1 cellular context compared by ENCODE assay signal in genomic region chr18:24033644-24034412, GRCh38.
TF ChIP-seq lines count a peak whose summit lies in the region.

No MANE protein-coding gene starts in this region.

TF ChIP-seq in GM23338, 12 proteins besides CTCF, POLR2A, EP300 and RAD21 (continued from another document):
- TF ChIP-seq, protein P1, sequence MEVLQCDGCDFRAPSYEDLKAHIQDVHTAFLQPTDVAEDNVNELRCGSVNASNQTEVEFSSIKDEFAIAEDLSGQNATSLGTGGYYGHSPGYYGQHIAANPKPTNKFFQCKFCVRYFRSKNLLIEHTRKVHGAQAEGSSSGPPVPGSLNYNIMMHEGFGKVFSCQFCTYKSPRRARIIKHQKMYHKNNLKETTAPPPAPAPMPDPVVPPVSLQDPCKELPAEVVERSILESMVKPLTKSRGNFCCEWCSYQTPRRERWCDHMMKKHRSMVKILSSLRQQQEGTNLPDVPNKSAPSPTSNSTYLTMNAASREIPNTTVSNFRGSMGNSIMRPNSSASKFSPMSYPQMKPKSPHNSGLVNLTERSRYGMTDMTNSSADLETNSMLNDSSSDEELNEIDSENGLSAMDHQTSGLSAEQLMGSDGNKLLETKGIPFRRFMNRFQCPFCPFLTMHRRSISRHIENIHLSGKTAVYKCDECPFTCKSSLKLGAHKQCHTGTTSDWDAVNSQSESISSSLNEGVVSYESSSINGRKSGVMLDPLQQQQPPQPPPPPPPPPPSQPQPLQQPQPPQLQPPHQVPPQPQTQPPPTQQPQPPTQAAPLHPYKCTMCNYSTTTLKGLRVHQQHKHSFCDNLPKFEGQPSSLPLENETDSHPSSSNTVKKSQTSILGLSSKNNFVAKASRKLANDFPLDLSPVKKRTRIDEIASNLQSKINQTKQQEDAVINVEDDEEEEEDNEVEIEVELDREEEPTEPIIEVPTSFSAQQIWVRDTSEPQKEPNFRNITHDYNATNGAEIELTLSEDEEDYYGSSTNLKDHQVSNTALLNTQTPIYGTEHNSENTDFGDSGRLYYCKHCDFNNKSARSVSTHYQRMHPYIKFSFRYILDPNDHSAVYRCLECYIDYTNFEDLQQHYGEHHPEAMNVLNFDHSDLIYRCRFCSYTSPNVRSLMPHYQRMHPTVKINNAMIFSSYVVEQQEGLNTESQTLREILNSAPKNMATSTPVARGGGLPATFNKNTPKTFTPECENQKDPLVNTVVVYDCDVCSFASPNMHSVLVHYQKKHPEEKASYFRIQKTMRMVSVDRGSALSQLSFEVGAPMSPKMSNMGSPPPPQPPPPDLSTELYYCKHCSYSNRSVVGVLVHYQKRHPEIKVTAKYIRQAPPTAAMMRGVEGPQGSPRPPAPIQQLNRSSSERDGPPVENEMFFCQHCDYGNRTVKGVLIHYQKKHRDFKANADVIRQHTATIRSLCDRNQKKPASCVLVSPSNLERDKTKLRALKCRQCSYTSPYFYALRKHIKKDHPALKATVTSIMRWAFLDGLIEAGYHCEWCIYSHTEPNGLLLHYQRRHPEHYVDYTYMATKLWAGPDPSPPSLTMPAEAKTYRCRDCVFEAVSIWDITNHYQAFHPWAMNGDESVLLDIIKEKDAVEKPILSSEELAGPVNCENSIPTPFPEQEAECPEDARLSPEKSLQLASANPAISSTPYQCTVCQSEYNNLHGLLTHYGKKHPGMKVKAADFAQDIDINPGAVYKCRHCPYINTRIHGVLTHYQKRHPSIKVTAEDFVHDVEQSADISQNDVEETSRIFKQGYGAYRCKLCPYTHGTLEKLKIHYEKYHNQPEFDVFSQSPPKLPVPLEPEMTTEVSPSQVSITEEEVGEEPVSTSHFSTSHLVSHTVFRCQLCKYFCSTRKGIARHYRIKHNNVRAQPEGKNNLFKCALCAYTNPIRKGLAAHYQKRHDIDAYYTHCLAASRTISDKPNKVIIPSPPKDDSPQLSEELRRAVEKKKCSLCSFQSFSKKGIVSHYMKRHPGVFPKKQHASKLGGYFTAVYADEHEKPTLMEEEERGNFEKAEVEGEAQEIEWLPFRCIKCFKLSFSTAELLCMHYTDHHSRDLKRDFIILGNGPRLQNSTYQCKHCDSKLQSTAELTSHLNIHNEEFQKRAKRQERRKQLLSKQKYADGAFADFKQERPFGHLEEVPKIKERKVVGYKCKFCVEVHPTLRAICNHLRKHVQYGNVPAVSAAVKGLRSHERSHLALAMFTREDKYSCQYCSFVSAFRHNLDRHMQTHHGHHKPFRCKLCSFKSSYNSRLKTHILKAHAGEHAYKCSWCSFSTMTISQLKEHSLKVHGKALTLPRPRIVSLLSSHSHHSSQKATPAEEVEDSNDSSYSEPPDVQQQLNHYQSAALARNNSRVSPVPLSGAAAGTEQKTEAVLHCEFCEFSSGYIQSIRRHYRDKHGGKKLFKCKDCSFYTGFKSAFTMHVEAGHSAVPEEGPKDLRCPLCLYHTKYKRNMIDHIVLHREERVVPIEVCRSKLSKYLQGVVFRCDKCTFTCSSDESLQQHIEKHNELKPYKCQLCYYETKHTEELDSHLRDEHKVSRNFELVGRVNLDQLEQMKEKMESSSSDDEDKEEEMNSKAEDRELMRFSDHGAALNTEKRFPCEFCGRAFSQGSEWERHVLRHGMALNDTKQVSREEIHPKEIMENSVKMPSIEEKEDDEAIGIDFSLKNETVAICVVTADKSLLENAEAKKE (CRISPR knock-in tag; IDR thresholded peaks at IDR 0.05), result no peak
- TF ChIP-seq JUNB (IDR thresholded peaks at IDR 0.05; ENCODE audit: unreplicated experiment) (no peak), POLR2AphosphoS5 (IDR thresholded peaks at IDR 0.05; ENCODE audit: low read depth) (no peak), ZNF331 (CRISPR knock-in tag; IDR thresholded peaks at IDR 0.05; ENCODE audit: low read depth) (no peak), STAT1 (IDR thresholded peaks at IDR 0.05; ENCODE audit: unreplicated experiment) (no peak), ZNF114 (CRISPR knock-in tag; IDR thresholded peaks at IDR 0.05) (no peak), NANOG (IDR thresholded peaks at IDR 0.05; ENCODE audit: borderline replicate concordance) (no peak), EZH2phosphoT487 (IDR thresholded peaks at IDR 0.05; ENCODE audit: unreplicated experiment) (no peak), EZH2 (IDR thresholded peaks at IDR 0.05; ENCODE audit: low read depth, unreplicated experiment) (no peak), CREB1 (CRISPR knock-in tag; IDR thresholded peaks at IDR 0.05; ENCODE audit: low read depth) (no peak)
- TF ChIP-seq, protein P2, sequence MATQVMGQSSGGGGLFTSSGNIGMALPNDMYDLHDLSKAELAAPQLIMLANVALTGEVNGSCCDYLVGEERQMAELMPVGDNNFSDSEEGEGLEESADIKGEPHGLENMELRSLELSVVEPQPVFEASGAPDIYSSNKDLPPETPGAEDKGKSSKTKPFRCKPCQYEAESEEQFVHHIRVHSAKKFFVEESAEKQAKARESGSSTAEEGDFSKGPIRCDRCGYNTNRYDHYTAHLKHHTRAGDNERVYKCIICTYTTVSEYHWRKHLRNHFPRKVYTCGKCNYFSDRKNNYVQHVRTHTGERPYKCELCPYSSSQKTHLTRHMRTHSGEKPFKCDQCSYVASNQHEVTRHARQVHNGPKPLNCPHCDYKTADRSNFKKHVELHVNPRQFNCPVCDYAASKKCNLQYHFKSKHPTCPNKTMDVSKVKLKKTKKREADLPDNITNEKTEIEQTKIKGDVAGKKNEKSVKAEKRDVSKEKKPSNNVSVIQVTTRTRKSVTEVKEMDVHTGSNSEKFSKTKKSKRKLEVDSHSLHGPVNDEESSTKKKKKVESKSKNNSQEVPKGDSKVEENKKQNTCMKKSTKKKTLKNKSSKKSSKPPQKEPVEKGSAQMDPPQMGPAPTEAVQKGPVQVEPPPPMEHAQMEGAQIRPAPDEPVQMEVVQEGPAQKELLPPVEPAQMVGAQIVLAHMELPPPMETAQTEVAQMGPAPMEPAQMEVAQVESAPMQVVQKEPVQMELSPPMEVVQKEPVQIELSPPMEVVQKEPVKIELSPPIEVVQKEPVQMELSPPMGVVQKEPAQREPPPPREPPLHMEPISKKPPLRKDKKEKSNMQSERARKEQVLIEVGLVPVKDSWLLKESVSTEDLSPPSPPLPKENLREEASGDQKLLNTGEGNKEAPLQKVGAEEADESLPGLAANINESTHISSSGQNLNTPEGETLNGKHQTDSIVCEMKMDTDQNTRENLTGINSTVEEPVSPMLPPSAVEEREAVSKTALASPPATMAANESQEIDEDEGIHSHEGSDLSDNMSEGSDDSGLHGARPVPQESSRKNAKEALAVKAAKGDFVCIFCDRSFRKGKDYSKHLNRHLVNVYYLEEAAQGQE (IDR thresholded peaks at IDR 0.05; ENCODE audit: unreplicated experiment), result no peak
